Comparison of ENCODE assay signal across 1 cellular context in genomic region chr9:18980124-18980660, GRCh38.
TF ChIP-seq lines count a peak whose summit lies in the region.

No MANE protein-coding gene starts in this region.

TF ChIP-seq in endothelial cell of umbilical vein, 7 proteins besides CTCF, POLR2A, EP300 and RAD21:
- TF ChIP-seq GATA2 (IDR thresholded peaks at IDR 0.05; ENCODE audit: insufficient read depth, insufficient read length, low read depth, low read length) (no peak), POLR2AphosphoS5 (IDR thresholded peaks at IDR 0.05; ENCODE audit: insufficient read depth, low read depth, low read length) (no peak), EZH2 (IDR thresholded peaks at IDR 0.05; ENCODE audit: borderline replicate concordance, low read depth, low read length, severe bottlenecking) (no peak)
